9 cellular contexts compared by ENCODE assay signal in the genomic region with DNA sequence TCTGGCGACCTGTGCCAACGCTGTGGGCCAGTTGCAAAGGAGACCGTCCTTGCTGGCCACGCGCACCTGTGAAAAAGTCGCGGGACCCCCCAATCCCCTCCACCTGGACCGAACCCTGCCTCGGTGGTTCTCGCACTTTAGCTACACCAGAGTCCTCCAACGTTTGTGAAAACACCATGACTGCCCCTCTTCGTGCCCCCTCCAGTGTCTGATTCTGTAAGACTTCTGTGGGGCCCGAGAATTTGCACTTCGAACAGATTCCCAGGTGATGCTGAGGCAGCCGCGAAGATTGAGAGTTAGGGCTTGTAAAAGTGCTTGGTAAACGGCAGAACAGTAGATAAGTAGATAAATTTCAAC.
DNase-seq lines count a peak whose midpoint lies in the region; ATAC-seq and TF ChIP-seq lines count a peak whose summit lies in the region.
"Had no signal": no experiment of that assay in that cellular context is flagged by ENCODE, and none has a peak within 500 bp of the region (broad histone marks: within the 10 kb centered on the region; RNA-seq: fewer than 3 reads in every experiment).

No MANE protein-coding gene starts in this region.

- CTCF ChIA-PET in activated CD4-positive, alpha-beta memory T cell treated with anti-CD3 and anti-CD28 coated beads, Interleukin-2, amount 10 ng/mL, durations not matched to agents 7 days and 5 days (lab: Charles Lee), result interaction anchor here (0.9 to 1.9 kb wide), 3 partner anchors 12 to 233 kb away, joined by 3 to 7 read pairs (median 3); no protein-coding TSS in a partner anchor

- H3K4me3 Mint-ChIP-seq in activated CD4-positive, alpha-beta memory T cell treated with anti-CD3 and anti-CD28 coated beads, Interleukin-2, amount 10 ng/mL, durations not matched to agents 7 days and 5 days, result peak overlapping the region; percentile 72

- no peak overlapping the region for H3K27ac Mint-ChIP-seq in activated CD4-positive, alpha-beta memory T cell treated with anti-CD3 and anti-CD28 coated beads, Interleukin-2, amount 10 ng/mL, durations not matched to agents 7 days and 5 days

- in situ Hi-C loops in GM23248 (cut with MboI), result no loop called here

- WGBS in GM23248 (ENCODE audit: low coverage in 1 of 2, low lambda C conversion rate in 2 of 2, missing lambda C conversion rate in 2 of 2), 2 experiments, result 31 to 33% methylated on average over 17 of the region's 17 CpGs
- 29% methylated on average over 17 of the region's 17 CpGs for WGBS in hepatocyte (ENCODE audit: low lambda C conversion rate, missing lambda C conversion rate)

- no peak for TF ChIP-seq CTCF in hepatocyte (IDR thresholded peaks at IDR 0.05; ENCODE audit: poor library complexity)

- H3K4me2 ChIP-seq in GM23248 (ENCODE audit: unreplicated experiment) (no peak overlapping the region), hepatocyte (peak overlapping the region; percentile 98)

- POLR2A ChIA-PET in activated CD4-positive, alpha-beta memory T cell treated with anti-CD3 and anti-CD28 coated beads, Interleukin-2, amount 10 ng/mL, durations not matched to agents 7 days and 5 days (lab: Charles Lee), result no interaction called here

- H3K27me3 Mint-ChIP-seq in activated CD4-positive, alpha-beta memory T cell treated with anti-CD3 and anti-CD28 coated beads, Interleukin-2, amount 10 ng/mL, durations not matched to agents 7 days and 5 days, result peaks cover 31% of the 10 kb centered on the region

- peaks cover 6% of the 10 kb centered on the region; the same call in 1 of the 2 replicates for H3F3A ChIP-seq in GM23248 (ENCODE audit: insufficient read depth)

- H3K4me3 ChIP-seq in GM23248, result peak overlapping the region; percentile 81
- H3K4me3 ChIP-seq in hepatocyte, result peak overlapping the region; percentile 26
- H3K4me3 ChIP-seq in rectal smooth muscle tissue (ENCODE audit: low read length), result peak overlapping the region; percentile 65

- H3K4me1 ChIP-seq in GM23248 (ENCODE audit: insufficient read depth), result no peaks in the 10 kb centered on the region
- H3K4me1 ChIP-seq in hepatocyte (ENCODE audit: insufficient read depth), result peaks cover 8% of the 10 kb centered on the region
- peaks cover 15% of the 10 kb centered on the region for H3K4me1 ChIP-seq in rectal smooth muscle tissue (ENCODE audit: control insufficient read depth, insufficient read depth, low read length)

- no peaks in the 10 kb centered on the region for H3K36me3 ChIP-seq in GM23248 (ENCODE audit: low read depth)
- no peaks in the 10 kb centered on the region for H3K36me3 ChIP-seq in hepatocyte (replicated peaks; ENCODE audit: insufficient read depth, low read depth)
- H3K36me3 ChIP-seq in rectal smooth muscle tissue (ENCODE audit: control insufficient read depth, insufficient read depth, low read length), result no peaks in the 10 kb centered on the region

- H3K9me2 ChIP-seq in GM23248 (ENCODE audit: insufficient read depth) (no peaks in the 10 kb centered on the region), hepatocyte (replicated peaks; ENCODE audit: insufficient read depth) (no peaks in the 10 kb centered on the region)

- H3K27ac ChIP-seq in GM23248, result no peak overlapping the region
- H3K27ac ChIP-seq in hepatocyte, result peak overlapping the region; percentile 82
- H3K27ac ChIP-seq in rectal smooth muscle tissue (ENCODE audit: low read depth, low read length), result peak overlapping the region; percentile 100

- H2AFZ ChIP-seq in GM23248 (no peak overlapping the region; the same call in 1 of the 2 replicates), hepatocyte (peak overlapping the region; percentile 1)

- no peaks in the 10 kb centered on the region for H3K9me3 Mint-ChIP-seq in activated CD4-positive, alpha-beta memory T cell treated with anti-CD3 and anti-CD28 coated beads, Interleukin-2, amount 10 ng/mL, durations not matched to agents 7 days and 5 days

- H4K20me1 ChIP-seq in GM23248 (ENCODE audit: insufficient read depth) (no peaks in the 10 kb centered on the region), hepatocyte (ENCODE audit: insufficient read depth, poor library complexity, severe bottlenecking) (peaks cover 21% of the 10 kb centered on the region)

- no peaks in the 10 kb centered on the region for H3K27me3 ChIP-seq in GM23248 (replicated peaks; ENCODE audit: insufficient read depth)
- no peaks in the 10 kb centered on the region for H3K27me3 ChIP-seq in hepatocyte
- H3K27me3 ChIP-seq in rectal smooth muscle tissue (ENCODE audit: control insufficient read depth, insufficient read depth, low read length), result no peaks in the 10 kb centered on the region

- no peaks in the 10 kb centered on the region for H3K9me3 ChIP-seq in GM23248 (ENCODE audit: low read depth)
- no peaks in the 10 kb centered on the region for H3K9me3 ChIP-seq in hepatocyte (ENCODE audit: low read depth)

- ATAC-seq in GM18867 (IDR thresholded peaks at IDR 0.05; ENCODE audit: unreplicated experiment), result no peak

- H3K79me2 ChIP-seq in GM23248 (ENCODE audit: insufficient read depth) (no peaks in the 10 kb centered on the region), hepatocyte (peaks cover 28% of the 10 kb centered on the region)

- H3K4me1 Mint-ChIP-seq in activated CD4-positive, alpha-beta memory T cell treated with anti-CD3 and anti-CD28 coated beads, Interleukin-2, amount 10 ng/mL, durations not matched to agents 7 days and 5 days, result peaks cover 15% of the 10 kb centered on the region

- DNase-seq in GM23248 (no peak), hepatocyte (ENCODE audit: low spot score) (no peak), NCI-H526 treated with DMSO at 0.1 percent for 48 hours (lab: John Stamatoyannopoulos, UW) (no peak), NCI-H510A (lab: John Stamatoyannopoulos, UW) (no peak), pons (ENCODE audit: low spot score) (no peak)
- no peak for DNase-seq in activated CD4-positive, alpha-beta memory T cell treated with anti-CD3 and anti-CD28 coated beads, Interleukin-2, amount 10 ng/mL, durations not matched to agents 7 days and 5 days
- DNase-seq: NCI-H446 had no signal

- H3K36me3 Mint-ChIP-seq in activated CD4-positive, alpha-beta memory T cell treated with anti-CD3 and anti-CD28 coated beads, Interleukin-2, amount 10 ng/mL, durations not matched to agents 7 days and 5 days (ENCODE audit: low read depth), result no peaks in the 10 kb centered on the region

- H3K9ac ChIP-seq in GM23248, result no peak overlapping the region
- no peak overlapping the region for H3K9ac ChIP-seq in rectal smooth muscle tissue (ENCODE audit: low read length)

Comparison
In these comparisons a context has a peak if more than half of its experiments do, and no peak if none do; other contexts are left out.
1. H3K4me3 ChIP-seq: peak in every context shown above with its lines; median percentile 81 in GM23248; 65 in rectal smooth muscle tissue; 26 in hepatocyte.